In the genomic region with DNA sequence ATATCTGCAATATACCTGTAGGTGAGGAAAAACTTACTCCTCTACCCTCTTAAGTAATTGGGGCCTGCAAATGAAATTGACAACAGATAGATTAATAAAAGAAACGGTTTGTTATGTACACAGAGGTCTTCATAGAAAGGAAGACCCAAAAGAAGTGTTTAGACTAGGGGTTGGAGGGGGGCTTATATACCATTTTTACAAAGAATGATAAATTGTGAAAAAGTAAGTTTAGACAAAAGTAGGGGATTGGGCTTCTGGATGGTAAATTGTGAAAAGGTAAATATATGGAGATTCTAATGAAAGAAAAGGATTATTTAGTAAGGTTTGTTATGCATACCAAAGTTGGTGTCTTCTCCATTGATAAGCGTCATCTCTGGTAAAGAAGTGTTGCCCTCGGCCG, we compare ENCODE assay signal across 28 cellular contexts.
"Had no signal": no experiment of that assay in that cellular context is flagged by ENCODE, and none has a peak within 500 bp of the region (broad histone marks: within the 10 kb centered on the region; RNA-seq: fewer than 3 reads in every experiment).

No MANE protein-coding gene starts in this region.

- H3K9me3 ChIP-seq: ovary, psoas muscle, right lobe of liver, sigmoid colon, stomach, testis, tibial artery, transverse colon, upper lobe of right lung, uterus had no signal

- H3K79me2 ChIP-seq: parathyroid adenoma had no signal

- H3K4me3 ChIP-seq: ovary, psoas muscle, right lobe of liver, sigmoid colon, stomach, testis, tibial artery, transverse colon, upper lobe of right lung, uterus had no signal

- H3K4me1 Mint-ChIP-seq: natural killer cell; stimulated activated effector memory CD8-positive, alpha-beta T cell treated with anti-CD3 and anti-CD28 coated beads, Interleukin-12 subunit alpha, Interleukin-12 subunit beta, amount 100 ng/mL, for 72 hours had no signal

- H3K9me3 Mint-ChIP-seq: stimulated activated effector memory CD8-positive, alpha-beta T cell treated with anti-CD3 and anti-CD28 coated beads, Interleukin-12 subunit alpha, Interleukin-12 subunit beta, amount 100 ng/mL, for 72 hours; stimulated activated naive CD8-positive, alpha-beta T cell treated with anti-CD3 and anti-CD28 coated beads, Interleukin-15, Interleukin-2, amounts not matched to agents 100 ng/mL and 50 ng/mL, for 24 hours; type B pancreatic cell had no signal

- H3K36me3 ChIP-seq: ovary, right lobe of liver, uterus had no signal

- H3K9ac ChIP-seq: parathyroid adenoma had no signal

- H2AFZ ChIP-seq: parathyroid adenoma had no signal

- H3K4me1 ChIP-seq: parathyroid adenoma, psoas muscle, right lobe of liver, sigmoid colon, stomach, transverse colon, upper lobe of right lung, uterus had no signal

- DNase-seq: naive thymus-derived CD4-positive, alpha-beta T cell; natural killer cell; occipital lobe; ovary; posterior cingulate gyrus; psoas muscle; right cardiac atrium; right lobe of liver; sigmoid colon; small intestine; stimulated activated CD4-positive, alpha-beta T cell treated with anti-CD3 and anti-CD28 coated beads, Interleukin-15, amount 100 ng/mL, for 24 hours; stimulated activated CD4-positive, alpha-beta T cell treated with anti-CD3 and anti-CD28 coated beads, Interleukin-2, amount 100 ng/mL, for 24 hours; stimulated activated CD4-positive, alpha-beta T cell treated with anti-CD3 and anti-CD28 coated beads, Interleukin-2, amount 100 ng/mL, for 48 hours; stimulated activated CD4-positive, alpha-beta T cell treated with anti-CD3 and anti-CD28 coated beads, Interleukin-4, amount 100 ng/mL, for 24 hours; stimulated activated naive B cell treated with anti-CD40 and anti-IgM and Interleukin-4, amounts not matched to agents 10 μg/mL and 1 μg/mL and 100 μg/mL, for 72 hours; stimulated activated naive CD4-positive, alpha-beta T cell treated with Interleukin-2 at 50 U/mL for 16 hours; stomach; testis; tibial artery; transverse colon; upper lobe of right lung; uterus had no signal

- H3K27me3 Mint-ChIP-seq: naive thymus-derived CD4-positive, alpha-beta T cell; progenitor cell of endocrine pancreas; stimulated activated naive B cell treated with anti-CD40 and anti-IgM and Interleukin-4, amounts not matched to agents 10 μg/mL and 1 μg/mL and 100 μg/mL, for 72 hours; stimulated activated naive CD8-positive, alpha-beta T cell treated with anti-CD3 and anti-CD28 coated beads, Interleukin-15, Interleukin-2, amounts not matched to agents 100 ng/mL and 50 ng/mL, for 24 hours; type B pancreatic cell had no signal

- H3K27ac ChIP-seq: ovary, parathyroid adenoma, psoas muscle, right lobe of liver, sigmoid colon, stomach, testis, tibial artery, transverse colon, upper lobe of right lung, uterus had no signal

- H3K27me3 ChIP-seq: ovary, right lobe of liver, sigmoid colon, stomach, testis, tibial artery, transverse colon, upper lobe of right lung, uterus had no signal

- H3K27ac Mint-ChIP-seq: natural killer cell; nephron; progenitor cell of endocrine pancreas; stimulated activated effector memory CD8-positive, alpha-beta T cell treated with anti-CD3 and anti-CD28 coated beads, Interleukin-12 subunit alpha, Interleukin-12 subunit beta, amount 100 ng/mL, for 72 hours; stimulated activated naive B cell treated with anti-CD40 and anti-IgM and Interleukin-4, amounts not matched to agents 10 μg/mL and 1 μg/mL and 100 μg/mL, for 72 hours; stimulated activated naive CD8-positive, alpha-beta T cell treated with anti-CD3 and anti-CD28 coated beads, Interleukin-15, Interleukin-2, amounts not matched to agents 100 ng/mL and 50 ng/mL, for 24 hours; type B pancreatic cell had no signal

- ATAC-seq: naive thymus-derived CD4-positive, alpha-beta T cell; natural killer cell; psoas muscle; right cardiac atrium; right lobe of liver; stimulated activated effector memory CD8-positive, alpha-beta T cell treated with anti-CD3 and anti-CD28 coated beads, Interleukin-12 subunit alpha, Interleukin-12 subunit beta, amount 100 ng/mL, for 72 hours; stimulated activated naive B cell treated with anti-CD40 and anti-IgM and Interleukin-4, amounts not matched to agents 10 μg/mL and 1 μg/mL and 100 μg/mL, for 72 hours; upper lobe of right lung had no signal

- H3K4me3 Mint-ChIP-seq: naive thymus-derived CD4-positive, alpha-beta T cell; natural killer cell; nephron; stimulated activated effector memory CD8-positive, alpha-beta T cell treated with anti-CD3 and anti-CD28 coated beads, Interleukin-12 subunit alpha, Interleukin-12 subunit beta, amount 100 ng/mL, for 72 hours; stimulated activated naive B cell treated with anti-CD40 and anti-IgM and Interleukin-4, amounts not matched to agents 10 μg/mL and 1 μg/mL and 100 μg/mL, for 72 hours; stimulated activated naive CD8-positive, alpha-beta T cell treated with anti-CD3 and anti-CD28 coated beads, Interleukin-15, Interleukin-2, amounts not matched to agents 100 ng/mL and 50 ng/mL, for 24 hours; type B pancreatic cell had no signal
